ENCODE assay signal across 8 cellular contexts in genomic region chr10:62806246-62806645, GRCh38. TPM values are rescaled to one million over a fixed set of nuclear protein-coding genes. Genes with fewer than 3 reads are reported as not detected.
DNase-seq lines count a peak whose midpoint lies in the region; ATAC-seq, FAIRE-seq and TF ChIP-seq lines count a peak whose summit lies in the region.

No MANE protein-coding gene starts in this region.

- H3K9ac ChIP-seq in endocrine pancreas (ENCODE audit: control insufficient read depth, insufficient read depth, low read length): peak overlapping the region; percentile 39

- H3K9me2 ChIP-seq in OCI-LY7 (ENCODE audit: insufficient read depth, low read length): no peaks in the 10 kb centered on the region

- ATAC-seq in pancreas (no peak), mucosa of descending colon (no peak)

- intact Hi-C loops in OCI-LY7 (cut with micrococcal nuclease; ENCODE audit: unreplicated experiment): loop anchor here (5.0 to 10.0 kb wide), 2 partner anchors 326 to 459 kb away; partner anchors contain the start of gene NRBF2
- intact Hi-C loops in pancreas (cut with DNase I): no loop called here
- intact Hi-C loops in mucosa of descending colon (cut with DNase I, micrococcal nuclease): no loop called here

- H3K9me3 ChIP-seq in OCI-LY7 (ENCODE audit: low read length): no peaks in the 10 kb centered on the region
- H3K9me3 ChIP-seq in endocrine pancreas (ENCODE audit: control insufficient read depth, low read length): no peaks in the 10 kb centered on the region
- no peaks in the 10 kb centered on the region for H3K9me3 ChIP-seq in pancreas
- no peaks in the 10 kb centered on the region for H3K9me3 ChIP-seq in mucosa of descending colon

- CTCF ChIA-PET in OCI-LY7 (lab: Charles Lee; ENCODE audit: unreplicated experiment): interaction anchor here (0.6 to 1.0 kb wide), 3 partner anchors 10 to 212 kb away, joined by 3 to 6 read pairs (median 4); partner anchors contain the start of gene EGR2

- TF ChIP-seq CTCF in OCI-LY7 (conservative IDR thresholded peaks at IDR 0.05; ENCODE audit: low read length) (no peak), pancreas (IDR thresholded peaks at IDR 0.05) (no peak), mucosa of descending colon (IDR thresholded peaks at IDR 0.05) (no peak)

- 6 to 19% methylated on average over 1 of the region's 1 CpG for WGBS in pancreas, 2 donors

- POLR2A ChIA-PET in OCI-LY7 (lab: Charles Lee): interaction anchor here (0.6 to 6.9 kb wide), 14 partner anchors 10 to 731 kb away, joined by 3 to 54 read pairs (median 3); partner anchors contain the start of gene EGR2

- peaks cover 56% of the 10 kb centered on the region for H3K79me2 ChIP-seq in OCI-LY7 (ENCODE audit: insufficient read depth, low read depth, low read length)

- no peak overlapping the region for H2AFZ ChIP-seq in OCI-LY7 (ENCODE audit: low read length)

- peaks cover 40% of the 10 kb centered on the region for H4K20me1 ChIP-seq in OCI-LY7 (ENCODE audit: insufficient read depth, low read length)

- H3K4me3 ChIP-seq in OCI-LY7 (ENCODE audit: low read depth, low read length, poor library complexity, severe bottlenecking): peak overlapping the region; percentile 88
- H3K4me3 ChIP-seq in endocrine pancreas (ENCODE audit: control insufficient read depth, insufficient read depth, low read length): peak overlapping the region; percentile 69
- H3K4me3 ChIP-seq in pancreas: peak overlapping the region in 3 of 4 donors; percentile 74 to 95 (median 91)
- no peak overlapping the region for H3K4me3 ChIP-seq in mucosa of descending colon

- no peak for FAIRE-seq in pancreas (lab: Jason Lieb, UNC)

- DNase-seq in EL (peak; percentile 19), OCI-LY7 (ENCODE audit: low spot score) (no peak), pancreas (no peak), mucosa of descending colon (no peak), NCI-H1694 treated with DMSO at 0.1 percent for 48 hours (lab: John Stamatoyannopoulos, UW) (no peak), HPDE6-E6E7 (ENCODE audit: extremely low spot score) (no peak), NCI-H2171 (lab: John Stamatoyannopoulos, UW) (no peak)

- TSS peak; percentile 62 for BruUV-seq in OCI-LY7 (replicated peaks; lab: Mats Ljungman, UMichigan)

- H3K27me3 ChIP-seq in endocrine pancreas (ENCODE audit: control insufficient read depth, insufficient read depth, low read length) (no peaks in the 10 kb centered on the region), pancreas (no peaks in the 10 kb centered on the region)

- H3K27ac ChIP-seq in OCI-LY7 (ENCODE audit: low read depth, low read length, poor library complexity, severe bottlenecking): no peak overlapping the region
- no peak overlapping the region for H3K27ac ChIP-seq in pancreas

- H3K4me1 ChIP-seq in OCI-LY7 (ENCODE audit: insufficient read depth, low read length, poor library complexity, severe bottlenecking): peaks cover 39% of the 10 kb centered on the region
- H3K4me1 ChIP-seq in endocrine pancreas (ENCODE audit: control insufficient read depth, insufficient read depth, low read length): peaks cover 31% of the 10 kb centered on the region
- peaks cover 11 to 28% (median 17%) of the 10 kb centered on the region in 3 donors for H3K4me1 ChIP-seq in pancreas
- peaks cover 17% of the 10 kb centered on the region for H3K4me1 ChIP-seq in mucosa of descending colon (ENCODE audit: low read depth)

- peak overlapping the region; percentile 73 for H3K4me2 ChIP-seq in OCI-LY7 (ENCODE audit: low read length)

- H3K36me3 ChIP-seq in OCI-LY7 (ENCODE audit: insufficient read depth, low read length): peaks cover 55% of the 10 kb centered on the region
- H3K36me3 ChIP-seq in endocrine pancreas (ENCODE audit: control insufficient read depth, insufficient read depth, low read length): no peaks in the 10 kb centered on the region
- H3K36me3 ChIP-seq in pancreas: no peaks in the 10 kb centered on the region
- no peaks in the 10 kb centered on the region for H3K36me3 ChIP-seq in mucosa of descending colon (ENCODE audit: low read depth)

RNA-seq across cellular contexts. Expression of gene ADO, which starts 1.7 kb away (rescaled TPM):
- 33.1 and 43.1 TPM in 2 replicates for total RNA-seq in OCI-LY7 (2014; rRNA removed; shearing (Covaris generic))
- total RNA-seq in OCI-LY7 (2022) (30.3 and 33.9 TPM in 2 replicates), pancreas (1 to 10 TPM; 3.7 to 9.6 (median 5.7) TPM), mucosa of descending colon (10 to 100 TPM; 10.1 to 16.8 (median 10.3) TPM)
- 1 to 10 TPM; 2.4 to 5.5 TPM for polyA plus RNA-seq in pancreas

RNA-seq across cellular contexts. Expression of gene EGR2, which starts 9.9 kb away (rescaled TPM):
- total RNA-seq in OCI-LY7 (2014; rRNA removed; shearing (Covaris generic)): 0.08 TPM in 1 of 2 replicates, not detected in the other
- total RNA-seq in OCI-LY7 (2022) (0.19 and 0.30 TPM in 2 replicates), pancreas (1 to 10 TPM in 3 of 6 donors, under 1 TPM in 3; 0.42 to 2.7 (median 1.2) TPM), mucosa of descending colon (1 to 10 TPM in 1 of 3 donors, under 1 TPM in 2; 0.36 to 5.5 (median 0.75) TPM)
- polyA plus RNA-seq in pancreas: under 1 TPM; 0.61 to 0.68 TPM
